24 cellular contexts compared by ENCODE assay signal in genomic region chr2:64288932-64289655, GRCh38.
DNase-seq lines count a peak whose midpoint lies in the region; ATAC-seq and TF ChIP-seq lines count a peak whose summit lies in the region.
"Had no signal": no experiment of that assay in that cellular context is flagged by ENCODE, and none has a peak within 500 bp of the region (broad histone marks: within the 10 kb centered on the region; RNA-seq: fewer than 3 reads in every experiment).

No MANE protein-coding gene starts in this region.

- peaks cover 44% of the 10 kb centered on the region for H3K4me1 ChIP-seq in GM23338 (ENCODE audit: insufficient read depth)

- no peak overlapping the region for H3K4me3 Mint-ChIP-seq in GM23338
- H3K4me3 Mint-ChIP-seq in osteocyte (ENCODE audit: unreplicated experiment): no peak overlapping the region
- H3K4me3 Mint-ChIP-seq in endothelial cell (ENCODE audit: unreplicated experiment): no peak overlapping the region
- H3K4me3 Mint-ChIP-seq: activated CD8-positive, alpha-beta T cell treated with anti-CD3 and anti-CD28 coated beads, Interleukin-2, amount 10 ng/mL, durations not matched to agents 7 days and 5 days; activated naive CD4-positive, alpha-beta T cell treated with anti-CD3 and anti-CD28 coated beads for 36 hours; activated T-cell treated with anti-CD3 and anti-CD28 coated beads, Interleukin-2, amount 50 U/mL, for 24 hours; CD8-positive, alpha-beta memory T cell; naive B cell; stimulated activated naive CD8-positive, alpha-beta T cell treated with anti-CD3 and anti-CD28 coated beads, Interleukin-15, Interleukin-2, amounts not matched to agents 100 ng/mL and 50 ng/mL, for 24 hours had no signal

- H4K20me1 ChIP-seq in GM23338 (replicated peaks; ENCODE audit: insufficient read depth): no peaks in the 10 kb centered on the region

- no peaks in the 10 kb centered on the region for H3K36me3 ChIP-seq in GM23338 (ENCODE audit: insufficient read depth)
- H3K36me3 ChIP-seq: transverse colon had no signal

- H3K27me3 ChIP-seq in GM23338 (ENCODE audit: insufficient read depth): peaks cover 13% of the 10 kb centered on the region; the same call in 1 of the 2 replicates
- H3K27me3 ChIP-seq: transverse colon had no signal

- TF ChIP-seq CTCF in GM23338 (conservative IDR thresholded peaks at IDR 0.05; ENCODE audit: low read depth in 2 of 2) (no peak), fibroblast of the aortic adventitia (IDR thresholded peaks at IDR 0.05; ENCODE audit: insufficient read depth, low read length) (no peak), osteocyte (IDR thresholded peaks at IDR 0.05) (no peak), endothelial cell (IDR thresholded peaks at IDR 0.05; ENCODE audit: unreplicated experiment) (no peak)

- H3K4me2 ChIP-seq in GM23338: peak overlapping the region; percentile 8; the same call in 1 of the 2 replicates
- H3K4me2 ChIP-seq: smooth muscle cell had no signal

- DNase-seq in GM23338 (ENCODE audit: low spot score) (no peak), RPMI8226 (peak; percentile 43), fibroblast of the aortic adventitia (ENCODE audit: low read depth) (peak; percentile 20), osteocyte (ENCODE audit: extremely low spot score, unreplicated experiment) (no peak), endothelial cell (ENCODE audit: low spot score) (no peak), DMS79 treated with DMSO at 0.1 percent for 48 hours (lab: John Stamatoyannopoulos, UW) (no peak)
- DNase-seq: activated CD4-positive, CD25-positive, alpha-beta regulatory T cell treated with anti-CD3 and anti-CD28 coated beads, Interleukin-2, amount 50 U/mL, for 72 hours; activated CD8-positive, alpha-beta T cell treated with anti-CD3 and anti-CD28 coated beads, Interleukin-2, amount 10 ng/mL, durations not matched to agents 7 days and 5 days; activated naive CD4-positive, alpha-beta T cell treated with anti-CD3 and anti-CD28 coated beads for 36 hours; activated T-cell treated with anti-CD3 and anti-CD28 coated beads, Interleukin-2, amount 50 U/mL, for 24 hours; aorta; CD8-positive, alpha-beta memory T cell; H9; hypothalamus; naive B cell; NCI-H1092 treated with DMSO at 0.1 percent for 48 hours; NCI-H2081 treated with DMSO at 0.1 percent for 48 hours; NCI-H446 treated with DMSO at 0.1 percent for 48 hours; stimulated activated CD4-positive, alpha-beta T cell treated with anti-CD3 and anti-CD28 coated beads, Interleukin-4, amount 100 ng/mL, for 24 hours; transverse colon had no signal

- no peaks in the 10 kb centered on the region; the same call in 1 of the 2 replicates for H3K9me2 ChIP-seq in GM23338 (ENCODE audit: insufficient read depth)

- no peak overlapping the region for H3K27ac ChIP-seq in GM23338 (ENCODE audit: low read depth)

- H3K4me1 Mint-ChIP-seq in GM23338 (peaks cover 36% of the 10 kb centered on the region), osteocyte (ENCODE audit: unreplicated experiment) (peaks cover 39% of the 10 kb centered on the region), endothelial cell (ENCODE audit: unreplicated experiment) (peaks cover 14% of the 10 kb centered on the region)
- H3K4me1 Mint-ChIP-seq: CD8-positive, alpha-beta memory T cell; naive B cell had no signal

- no peaks in the 10 kb centered on the region for H3K79me2 ChIP-seq in GM23338 (replicated peaks; ENCODE audit: insufficient read depth)

- no peak overlapping the region for H2AFZ ChIP-seq in GM23338

- H3K9me3 Mint-ChIP-seq in GM23338 (no peaks in the 10 kb centered on the region), osteocyte (ENCODE audit: unreplicated experiment) (no peaks in the 10 kb centered on the region), endothelial cell (ENCODE audit: unreplicated experiment) (no peaks in the 10 kb centered on the region)
- H3K9me3 Mint-ChIP-seq: activated naive CD4-positive, alpha-beta T cell treated with anti-CD3 and anti-CD28 coated beads for 36 hours; activated T-cell treated with anti-CD3 and anti-CD28 coated beads, Interleukin-2, amount 50 U/mL, for 24 hours; H9 had no signal

- H3F3A ChIP-seq in GM23338 (replicated peaks; ENCODE audit: low read depth): peaks cover under 1% of the 10 kb centered on the region; the same call in 1 of the 2 replicates

- H3K27ac Mint-ChIP-seq in GM23338 (no peak overlapping the region), osteocyte (ENCODE audit: unreplicated experiment) (peak overlapping the region; percentile 87), endothelial cell (ENCODE audit: unreplicated experiment) (no peak overlapping the region)
- H3K27ac Mint-ChIP-seq: activated CD8-positive, alpha-beta T cell treated with anti-CD3 and anti-CD28 coated beads, Interleukin-2, amount 10 ng/mL, durations not matched to agents 7 days and 5 days; activated naive CD4-positive, alpha-beta T cell treated with anti-CD3 and anti-CD28 coated beads for 36 hours; activated T-cell treated with anti-CD3 and anti-CD28 coated beads, Interleukin-2, amount 50 U/mL, for 24 hours; stimulated activated naive CD8-positive, alpha-beta T cell treated with anti-CD3 and anti-CD28 coated beads, Interleukin-15, Interleukin-2, amounts not matched to agents 100 ng/mL and 50 ng/mL, for 24 hours had no signal

- H3K4me3 ChIP-seq in GM23338: no peak overlapping the region
- no peak overlapping the region for H3K4me3 ChIP-seq in fibroblast of the aortic adventitia (ENCODE audit: low read depth, low read length)
- H3K4me3 ChIP-seq: smooth muscle cell, transverse colon had no signal

- H3K36me3 Mint-ChIP-seq in GM23338 (ENCODE audit: low read depth): peaks cover 2% of the 10 kb centered on the region; the same call in 1 of the 3 replicates
- H3K36me3 Mint-ChIP-seq in osteocyte (ENCODE audit: unreplicated experiment): no peaks in the 10 kb centered on the region
- H3K36me3 Mint-ChIP-seq in endothelial cell (ENCODE audit: low read depth, unreplicated experiment): no peaks in the 10 kb centered on the region
- H3K36me3 Mint-ChIP-seq: CD8-positive, alpha-beta memory T cell had no signal

- ATAC-seq in GM23338: no peak
- no peak for ATAC-seq in GM21723 (IDR thresholded peaks at IDR 0.05; ENCODE audit: unreplicated experiment)
- no peak for ATAC-seq in GM21529 (IDR thresholded peaks at IDR 0.05; ENCODE audit: unreplicated experiment)
- ATAC-seq: activated CD8-positive, alpha-beta T cell treated with anti-CD3 and anti-CD28 coated beads, Interleukin-2, amount 10 ng/mL, durations not matched to agents 7 days and 5 days had no signal

- H3K27me3 Mint-ChIP-seq in GM23338 (ENCODE audit: insufficient read depth, low read depth, poor library complexity) (peaks cover 4% of the 10 kb centered on the region), osteocyte (ENCODE audit: unreplicated experiment) (peaks cover 2% of the 10 kb centered on the region), endothelial cell (ENCODE audit: unreplicated experiment) (peaks cover 1% of the 10 kb centered on the region)
- H3K27me3 Mint-ChIP-seq: activated T-cell treated with anti-CD3 and anti-CD28 coated beads, Interleukin-2, amount 50 U/mL, for 24 hours; stimulated activated naive CD8-positive, alpha-beta T cell treated with anti-CD3 and anti-CD28 coated beads, Interleukin-15, Interleukin-2, amounts not matched to agents 100 ng/mL and 50 ng/mL, for 24 hours had no signal

TF ChIP-seq in GM23338, 12 proteins besides CTCF, POLR2A, EP300 and RAD21 (continues in another document):
- TF ChIP-seq STAT1 (IDR thresholded peaks at IDR 0.05; ENCODE audit: unreplicated experiment): no peak

Comparison
In these comparisons a context has a peak if more than half of its experiments do, and no peak if none do; other contexts are left out.
1. DNase-seq: peak in RPMI8226 (single experiment) and fibroblast of the aortic adventitia (single experiment); none in GM23338 (single experiment), osteocyte (single experiment), endothelial cell (single experiment) and DMS79 treated with DMSO at 0.1 percent for 48 hours (single experiment).